Comparison of ENCODE assay signal across 15 cellular contexts in genomic region chr11:65655570-65656332, GRCh38. TPM values are rescaled to one million over a fixed set of nuclear protein-coding genes. Genes with fewer than 3 reads are reported as not detected.
DNase-seq lines count a peak whose midpoint lies in the region; ATAC-seq and TF ChIP-seq lines count a peak whose summit lies in the region.
"Had no signal": no experiment of that assay in that cellular context is flagged by ENCODE, and none has a peak within 500 bp of the region (broad histone marks: within the 10 kb centered on the region; RNA-seq: fewer than 3 reads in every experiment).

No MANE protein-coding gene starts in this region.

- 86 to 92% (median 87%) methylated on average over 15 to 16 of the region's 16 CpGs for WGBS in spleen, 5 donors

- TF ChIP-seq CTCF in coronary artery (IDR thresholded peaks at IDR 0.05) (no peak), spleen (IDR thresholded peaks at IDR 0.05 in 8 of 11, conservative IDR thresholded peaks at IDR 0.05 in 3 of 11) (no peak)

- DNase-seq in activated CD8-positive, alpha-beta memory T cell treated with anti-CD3 and anti-CD28 coated beads, Interleukin-2, amount 50 U/mL, for 48 hours: peak; percentile 54
- no peak for DNase-seq in activated CD8-positive, alpha-beta memory T cell treated with anti-CD3 and anti-CD28 coated beads for 24 hours
- no peak for DNase-seq in T-helper 17 cell
- DNase-seq in coronary artery (ENCODE audit: low spot score): peak; percentile 62
- DNase-seq in spleen: peak; percentile 61
- no peak for DNase-seq in foreskin melanocyte
- DNase-seq in hypothalamus (lab: John Stamatoyannopoulos, UW): no peak
- DNase-seq: hippocampal formation, left lung, NCI-H1694, NCI-H524 treated with DMSO at 0.1 percent for 48 hours, OCI-M1, testis had no signal

- H3K27ac Mint-ChIP-seq in T-helper 17 cell: peak overlapping the region; percentile 98

- peaks cover 9 to 85% (median 75%) of the 10 kb centered on the region in 6 donors for H3K36me3 ChIP-seq in spleen

- H3K36me3 Mint-ChIP-seq in T-helper 17 cell (ENCODE audit: low read depth): peaks cover 16% of the 10 kb centered on the region

- H3K27ac ChIP-seq in coronary artery (no peak overlapping the region), spleen (peak overlapping the region in 3 of 8 donors; percentile 2 to 99 (median 98))
- H3K27ac ChIP-seq: left lung, SK-N-MC, testis had no signal

- peaks cover 58% of the 10 kb centered on the region for H3K4me1 Mint-ChIP-seq in T-helper 17 cell

- H3K4me3 Mint-ChIP-seq in T-helper 17 cell: peak overlapping the region; percentile 12

- no peaks in the 10 kb centered on the region for H3K27me3 ChIP-seq in spleen (replicated peaks in 1 of 7)
- H3K27me3 ChIP-seq: left lung, testis had no signal

- H3K4me3 ChIP-seq in coronary artery: no peak overlapping the region
- H3K4me3 ChIP-seq in spleen: no peak overlapping the region
- H3K4me3 ChIP-seq: left lung, SK-N-MC, testis had no signal

- H3K27me3 Mint-ChIP-seq in T-helper 17 cell: no peaks in the 10 kb centered on the region

- no peaks in the 10 kb centered on the region for H3K9me3 ChIP-seq in T-helper 17 cell (ENCODE audit: control insufficient read depth, low read length, poor library complexity, severe bottlenecking)
- no peaks in the 10 kb centered on the region for H3K9me3 ChIP-seq in spleen
- H3K9me3 ChIP-seq: left lung, testis had no signal

- H3K4me1 ChIP-seq in spleen: peaks cover 31 to 92% (median 61%) of the 10 kb centered on the region in 6 donors

- ATAC-seq in T-helper 17 cell (no peak), GM19324 (IDR thresholded peaks at IDR 0.05; ENCODE audit: low FRiP score, unreplicated experiment) (no peak)
- ATAC-seq: left lung had no signal

- intact Hi-C loops in spleen (cut with DNase I; ENCODE audit: low total_unique reads): no loop called here

- TF ChIP-seq POLR2A in spleen (IDR thresholded peaks at IDR 0.05): no peak

RNA-seq across cellular contexts. Expression of gene RELA, which starts 7.0 kb away (rescaled TPM):
- total RNA-seq in T-helper 17 cell: 100 to 1,000 TPM; 302 to 378 TPM
- 100 to 1,000 TPM in 1 of 7 donors, 10 to 100 TPM in 6; 68.2 to 115 (median 85.3) TPM for total RNA-seq in spleen
- polyA plus RNA-seq in spleen: 10 to 100 TPM; 25.8 to 43.0 (median 25.9) TPM

RNA-seq across cellular contexts. Expression of gene SIPA1, which starts 17.9 kb away (rescaled TPM):
- 100 to 1,000 TPM; 142 to 182 TPM for total RNA-seq in T-helper 17 cell
- 100 to 1,000 TPM; 167 to 308 (median 255) TPM for total RNA-seq in spleen
- 100 to 1,000 TPM; 269 to 423 (median 327) TPM for polyA plus RNA-seq in spleen

RNA-seq across cellular contexts. Expression of gene PCNX3, which starts 40.2 kb away (rescaled TPM):
- total RNA-seq in T-helper 17 cell (10 to 100 TPM; 56.0 to 60.5 TPM), spleen (10 to 100 TPM; 38.6 to 51.3 (median 47.4) TPM)
- polyA plus RNA-seq in spleen: 10 to 100 TPM in 2 of 3 donors, 1 to 10 TPM in 1; 9.2 to 24.9 (median 17.7) TPM

RNA-seq across cellular contexts. Expression of gene MAP3K11, which starts 41.7 kb away (rescaled TPM):
- total RNA-seq in T-helper 17 cell (10 to 100 TPM; 63.1 to 64.6 TPM), spleen (100 to 1,000 TPM in 3 of 7 donors, 10 to 100 TPM in 4; 93.5 to 158 (median 99.9) TPM)
- 100 to 1,000 TPM in 1 of 3 donors, 10 to 100 TPM in 2; 29.4 to 109 (median 97.7) TPM for polyA plus RNA-seq in spleen

RNA-seq across cellular contexts. Expression of gene KAT5, which starts 56.3 kb away (rescaled TPM):
- total RNA-seq in T-helper 17 cell: 100 to 1,000 TPM; 120 to 123 TPM
- total RNA-seq in spleen: 10 to 100 TPM; 55.0 to 85.8 (median 63.6) TPM
- polyA plus RNA-seq in spleen: 100 to 1,000 TPM in 1 of 3 donors, 10 to 100 TPM in 2; 55.3 to 103 (median 72.4) TPM

Comparison
In these comparisons a context has a peak if more than half of its experiments do, and no peak if none do; other contexts are left out.
1. DNase-seq: peak in activated CD8-positive, alpha-beta memory T cell treated with anti-CD3 and anti-CD28 coated beads, Interleukin-2, amount 50 U/mL, for 48 hours (single experiment), coronary artery (single experiment) and spleen (single experiment); none in activated CD8-positive, alpha-beta memory T cell treated with anti-CD3 and anti-CD28 coated beads for 24 hours (single experiment), T-helper 17 cell (0 of 3), foreskin melanocyte (single experiment) and hypothalamus (0 of 51).